Comparison of ENCODE assay signal across 23 cellular contexts in the genomic region with DNA sequence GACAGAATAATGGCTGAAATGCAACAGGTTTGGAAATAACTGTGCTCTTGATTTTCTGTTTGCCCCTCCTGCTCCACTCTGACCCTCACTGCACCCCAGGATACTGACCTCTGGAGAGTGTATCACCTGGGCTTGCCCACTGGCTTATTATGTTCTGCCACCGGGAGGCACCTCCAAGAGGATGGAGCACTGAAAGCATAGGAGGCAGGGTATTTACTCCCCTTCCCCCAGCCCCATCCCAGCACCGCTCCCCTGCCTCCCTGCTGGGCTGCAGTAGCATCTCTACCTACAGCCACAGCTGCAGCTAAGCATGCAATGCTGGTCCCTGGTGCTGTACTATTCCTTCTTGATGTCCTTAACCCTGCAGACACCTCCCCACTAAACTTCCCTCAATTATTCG. TPM values are rescaled to one million over a fixed set of nuclear protein-coding genes. Genes with fewer than 3 reads are reported as not detected.
A peak's percentile ranks its signal among the peaks of the same experiment; 100 is the strongest.
DNase-seq lines count a peak whose midpoint lies in the region; ATAC-seq, FAIRE-seq and TF ChIP-seq lines count a peak whose summit lies in the region.
"Had no signal": no experiment of that assay in that cellular context is flagged by ENCODE, and none has a peak within 500 bp of the region (broad histone marks: within the 10 kb centered on the region; RNA-seq: fewer than 3 reads in every experiment).

No MANE protein-coding gene starts in this region.

- no peak for FAIRE-seq in A549 (lab: Jason Lieb, UNC)

- no peak overlapping the region for H3K4me2 ChIP-seq in A549
- no peak overlapping the region for H3K4me2 ChIP-seq in H9 (ENCODE audit: insufficient read depth, insufficient read length, low read length)
- H3K4me2 ChIP-seq: PC-9, SK-N-SH had no signal

- ATAC-seq in A549 = peak; percentile 53 to 70; a peak in 3 of 6 replicates
- ATAC-seq in HG03469 (IDR thresholded peaks at IDR 0.05; ENCODE audit: unreplicated experiment) = no peak
- no peak for ATAC-seq in GM19452 (IDR thresholded peaks at IDR 0.05; ENCODE audit: unreplicated experiment)

- CTCF ChIA-PET in A549 (lab: Yijun Ruan, JAX) = no interaction called here

- no peaks in the 10 kb centered on the region for H3K4me1 ChIP-seq in A549
- peaks cover 6% of the 10 kb centered on the region for H3K4me1 ChIP-seq in H9 (ENCODE audit: insufficient read depth, low read length)
- H3K4me1 ChIP-seq in NT2/D1 (ENCODE audit: insufficient read depth, insufficient read length) = no peaks in the 10 kb centered on the region
- H3K4me1 ChIP-seq in iPS DF 6.9 (ENCODE audit: control insufficient read depth, insufficient read depth, low read length) = no peaks in the 10 kb centered on the region
- H3K4me1 ChIP-seq: BE2C had no signal

- WGBS in A549 (ENCODE audit: missing lambda C conversion rate) = 78% methylated on average over 3 of the region's 3 CpGs
- no CpG with 5 or more reads among the region's 3 CpGs for WGBS in H9 (ENCODE audit: extremely low coverage, insufficient read length, low lambda C conversion rate)
- WGBS in iPS DF 6.9 (ENCODE audit: insufficient coverage, insufficient read length) = no CpG with 5 or more reads among the region's 3 CpGs

- no peaks in the 10 kb centered on the region for H3K9me3 Mint-ChIP-seq in H9
- H3K9me3 Mint-ChIP-seq: CD4-positive, CD25-positive, alpha-beta regulatory T cell had no signal

- H3K23ac ChIP-seq in H9 (ENCODE audit: insufficient read length, low read depth, low read length) = no peak overlapping the region

- no peak for TF ChIP-seq CTCF in A549 (IDR thresholded peaks at IDR 0.05)
- TF ChIP-seq CTCF in H9 (conservative IDR thresholded peaks at IDR 0.05) = peak; percentile 31; the same call in 2 of the 3 replicates
- TF ChIP-seq CTCF in coronary artery (IDR thresholded peaks at IDR 0.05) = no peak

- TF ChIP-seq RAD21 in A549 (conservative IDR thresholded peaks at IDR 0.05 in 1 of 2, IDR thresholded peaks at IDR 0.05 in 1 of 2) = no peak

- POLR2A ChIA-PET in A549 (lab: Yijun Ruan, JAX) = no interaction called here

- TF ChIP-seq POLR2A in A549 (IDR thresholded peaks at IDR 0.05; ENCODE audit: low read length) = no peak

- H3K23me2 ChIP-seq in H9 (ENCODE audit: insufficient read length, low read depth, low read length, poor library complexity, severe bottlenecking) = no peaks in the 10 kb centered on the region

- H3K79me1 ChIP-seq in H9 (ENCODE audit: insufficient read depth, low read depth, low read length, poor library complexity, severe bottlenecking) = no peaks in the 10 kb centered on the region

- H3K9ac ChIP-seq in H9 (ENCODE audit: extremely low read depth, insufficient read length, low read length) (no peak overlapping the region), NT2/D1 (ENCODE audit: insufficient read length, low read depth) (no peak overlapping the region)
- H3K9ac ChIP-seq: SK-N-SH had no signal

- no peak overlapping the region for H3K4ac ChIP-seq in H9 (ENCODE audit: low read depth, low read length)

- no peak overlapping the region for H2BK5ac ChIP-seq in H9 (ENCODE audit: insufficient read length, low read length)

- H2BK20ac ChIP-seq in H9 (ENCODE audit: low read depth, low read length, poor library complexity, severe bottlenecking) = no peak overlapping the region

- H4K8ac ChIP-seq in H9 (replicated peaks; ENCODE audit: insufficient read length, low read depth, low read length) = no peak overlapping the region

- no peak overlapping the region for H4K91ac ChIP-seq in H9 (ENCODE audit: insufficient read length, low read depth, low read length)

- H3K27me3 ChIP-seq in H9 (ENCODE audit: insufficient read depth, low read length) (no peaks in the 10 kb centered on the region), NT2/D1 (ENCODE audit: insufficient read depth, insufficient read length) (no peaks in the 10 kb centered on the region), iPS DF 6.9 (ENCODE audit: control insufficient read depth, insufficient read depth, low read length) (no peaks in the 10 kb centered on the region)
- H3K27me3 ChIP-seq: BE2C had no signal

- no peak overlapping the region for H3K14ac ChIP-seq in H9 (ENCODE audit: insufficient read depth, low read length)

- H3K27ac ChIP-seq in A549 (no peak overlapping the region), H9 (ENCODE audit: insufficient read length, low read depth, low read length) (no peak overlapping the region), iPS DF 6.9 (ENCODE audit: low read length) (no peak overlapping the region), coronary artery (no peak overlapping the region)
- H3K27ac ChIP-seq: PC-9 had no signal

- H3K4me1 Mint-ChIP-seq in H9 = peaks cover 15 to 16% of the 10 kb centered on the region in 2 experiments

- no peak overlapping the region for H3K27ac Mint-ChIP-seq in H9
- H3K27ac Mint-ChIP-seq: CD4-positive, CD25-positive, alpha-beta regulatory T cell had no signal

- no peak overlapping the region for H2BK120ac ChIP-seq in H9 (ENCODE audit: low read depth, low read length, poor library complexity, severe bottlenecking)

- no peaks in the 10 kb centered on the region for H3K36me3 Mint-ChIP-seq in H9 (ENCODE audit: insufficient read depth in 1 of 3, low read depth in 3 of 3)

- H2BK15ac ChIP-seq in H9 (ENCODE audit: low read depth, low read length) = no peak overlapping the region

- no peak overlapping the region for H2AK5ac ChIP-seq in H9 (ENCODE audit: insufficient read length, low read length)

- H3K4me3 Mint-ChIP-seq in H9 = no peak overlapping the region
- H3K4me3 Mint-ChIP-seq: CD4-positive, CD25-positive, alpha-beta regulatory T cell had no signal

- no peak overlapping the region for H2AFZ ChIP-seq in H9 (ENCODE audit: low read length)
- H2AFZ ChIP-seq: PC-9 had no signal

- no peaks in the 10 kb centered on the region for H3K27me3 Mint-ChIP-seq in H9 (ENCODE audit: low read depth)
- H3K27me3 Mint-ChIP-seq: CD4-positive, CD25-positive, alpha-beta regulatory T cell had no signal

- H3K36me3 ChIP-seq in NT2/D1 (ENCODE audit: insufficient read depth, insufficient read length, low read length) (no peaks in the 10 kb centered on the region), iPS DF 6.9 (ENCODE audit: control insufficient read depth, insufficient read depth, low read length) (no peaks in the 10 kb centered on the region)
- H3K36me3 ChIP-seq: BE2C had no signal

- H4K5ac ChIP-seq in H9 (ENCODE audit: insufficient read length, low read depth, low read length) = no peak overlapping the region

- no peaks in the 10 kb centered on the region for H3K9me3 ChIP-seq in A549
- H3K9me3 ChIP-seq in H9 (ENCODE audit: control insufficient read depth, low read depth, low read length) = no peaks in the 10 kb centered on the region
- no peaks in the 10 kb centered on the region for H3K9me3 ChIP-seq in NT2/D1 (ENCODE audit: insufficient read depth, low read length)
- no peaks in the 10 kb centered on the region for H3K9me3 ChIP-seq in iPS DF 6.9 (ENCODE audit: control insufficient read depth, insufficient read depth, low read length)
- H3K9me3 ChIP-seq: BE2C, SK-N-SH had no signal

- no peak overlapping the region for H2BK12ac ChIP-seq in H9 (ENCODE audit: insufficient read length, low read depth, low read length)

- no peak overlapping the region for H3K56ac ChIP-seq in H9 (ENCODE audit: insufficient read length, low read depth, low read length)

- H3K79me2 ChIP-seq in H9 (ENCODE audit: insufficient read depth, low read length) = no peaks in the 10 kb centered on the region

- DNase-seq in A549 (ENCODE audit: low read depth in 1 of 2, low spot score in 1 of 2) (no peak), H9 (peak; percentile 62), NT2/D1 (ENCODE audit: low read depth, low spot score) (peak; percentile 9), iPS DF 6.9 (ENCODE audit: low read depth, low spot score) (peak; percentile 16), coronary artery (ENCODE audit: low spot score) (no peak)
- DNase-seq in NK-92 treated with Interleukin-12 subunit alpha and Interleukin-12 subunit beta, amount 100 ng/mL, for 24 hours (lab: John Stamatoyannopoulos, UW) = no peak
- DNase-seq: BE2C; CD4-positive, CD25-positive, alpha-beta regulatory T cell; DMS79; HCEC 1CT; KBM-7; NCI-H1092; NCI-H1436; NCI-H2029; NCI-H2171 treated with DMSO at 0.1 percent for 48 hours; NCI-H446; NCI-H526; PC-9; RPMI8226; SHP77 treated with DMSO at 0.1 percent for 48 hours; SK-N-SH had no signal

- H3T11ph ChIP-seq in H9 (ENCODE audit: low read length) = no peak overlapping the region

- no peak for TF ChIP-seq EP300 in A549 (IDR thresholded peaks at IDR 0.05)

- H3K4me3 ChIP-seq in A549 = no peak overlapping the region
- no peak overlapping the region for H3K4me3 ChIP-seq in NT2/D1 (ENCODE audit: insufficient read length, low read depth)
- no peak overlapping the region for H3K4me3 ChIP-seq in iPS DF 6.9 (ENCODE audit: low read length)
- no peak overlapping the region for H3K4me3 ChIP-seq in coronary artery
- H3K4me3 ChIP-seq: PC-9 had no signal

- no peaks in the 10 kb centered on the region for H4K20me1 ChIP-seq in H9 (ENCODE audit: control insufficient read depth, insufficient read depth, insufficient read length)

- H3K18ac ChIP-seq in H9 (ENCODE audit: insufficient read length, low read depth, low read length) = no peak overlapping the region

TF ChIP-seq in A549, 52 proteins besides CTCF, POLR2A, EP300 and RAD21:
- TF ChIP-seq, protein P1, sequence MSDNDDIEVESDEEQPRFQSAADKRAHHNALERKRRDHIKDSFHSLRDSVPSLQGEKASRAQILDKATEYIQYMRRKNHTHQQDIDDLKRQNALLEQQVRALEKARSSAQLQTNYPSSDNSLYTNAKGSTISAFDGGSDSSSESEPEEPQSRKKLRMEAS (IDR thresholded peaks at IDR 0.05) = no peak
- TF ChIP-seq CHD4 (IDR thresholded peaks at IDR 0.05; ENCODE audit: borderline replicate concordance) (no peak), RCOR1 (IDR thresholded peaks at IDR 0.05; ENCODE audit: low read depth, low read length) (no peak), ZSCAN20 (CRISPR knock-in tag; IDR thresholded peaks at IDR 0.05) (no peak), KDM5A (IDR thresholded peaks at IDR 0.05) (no peak), HEYL (CRISPR knock-in tag; IDR thresholded peaks at IDR 0.05) (no peak), ZNF302 (CRISPR knock-in tag; IDR thresholded peaks at IDR 0.05) (no peak)
- TF ChIP-seq, protein P2, sequence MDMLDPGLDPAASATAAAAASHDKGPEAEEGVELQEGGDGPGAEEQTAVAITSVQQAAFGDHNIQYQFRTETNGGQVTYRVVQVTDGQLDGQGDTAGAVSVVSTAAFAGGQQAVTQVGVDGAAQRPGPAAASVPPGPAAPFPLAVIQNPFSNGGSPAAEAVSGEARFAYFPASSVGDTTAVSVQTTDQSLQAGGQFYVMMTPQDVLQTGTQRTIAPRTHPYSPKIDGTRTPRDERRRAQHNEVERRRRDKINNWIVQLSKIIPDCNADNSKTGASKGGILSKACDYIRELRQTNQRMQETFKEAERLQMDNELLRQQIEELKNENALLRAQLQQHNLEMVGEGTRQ (IDR thresholded peaks at IDR 0.05) = no peak

RNA-seq across cellular contexts. Expression of a gene that starts 26.4 kb away (rescaled TPM):
- polyA plus RNA-seq in A549 (2011; rRNA removed) (21.7 and 29.3 TPM in 2 replicates), A549 (2017; fragmentation: RNase III; extraction: RNeasy Plus Mini Kit Qiagen cat#74134 plus additional on column Dnase treatment) (10.0 to 11.2 TPM (median 11.1 TPM) in 3 replicates)
- polyA plus RNA-seq in A549 (2012; cell fraction: cytosol; rRNA removed) = 3.3 and 4.3 TPM in 2 replicates
- polyA plus RNA-seq in A549 (2012; cell fraction: nucleus; rRNA removed) = 1.6 and 2.8 TPM in 2 replicates
- polyA minus RNA-seq in A549 (2011; rRNA and poly(A)+ RNA removed) = 6.3 and 8.9 TPM in 2 replicates
- 15.0 and 18.4 TPM in 2 replicates for total RNA-seq in H9 (2021)

Comparison
In these comparisons a context has a peak if more than half of its experiments do, and no peak if none do; other contexts are left out.
1. ATAC-seq: peak in A549 (2 of 2); none in HG03469 (single experiment) and GM19452 (single experiment).
2. DNase-seq: peak in H9 (single experiment), NT2/D1 (single experiment) and iPS DF 6.9 (single experiment); none in A549 (0 of 2), coronary artery (single experiment) and NK-92 treated with Interleukin-12 subunit alpha and Interleukin-12 subunit beta, amount 100 ng/mL, for 24 hours (single experiment).